In the genomic region with DNA sequence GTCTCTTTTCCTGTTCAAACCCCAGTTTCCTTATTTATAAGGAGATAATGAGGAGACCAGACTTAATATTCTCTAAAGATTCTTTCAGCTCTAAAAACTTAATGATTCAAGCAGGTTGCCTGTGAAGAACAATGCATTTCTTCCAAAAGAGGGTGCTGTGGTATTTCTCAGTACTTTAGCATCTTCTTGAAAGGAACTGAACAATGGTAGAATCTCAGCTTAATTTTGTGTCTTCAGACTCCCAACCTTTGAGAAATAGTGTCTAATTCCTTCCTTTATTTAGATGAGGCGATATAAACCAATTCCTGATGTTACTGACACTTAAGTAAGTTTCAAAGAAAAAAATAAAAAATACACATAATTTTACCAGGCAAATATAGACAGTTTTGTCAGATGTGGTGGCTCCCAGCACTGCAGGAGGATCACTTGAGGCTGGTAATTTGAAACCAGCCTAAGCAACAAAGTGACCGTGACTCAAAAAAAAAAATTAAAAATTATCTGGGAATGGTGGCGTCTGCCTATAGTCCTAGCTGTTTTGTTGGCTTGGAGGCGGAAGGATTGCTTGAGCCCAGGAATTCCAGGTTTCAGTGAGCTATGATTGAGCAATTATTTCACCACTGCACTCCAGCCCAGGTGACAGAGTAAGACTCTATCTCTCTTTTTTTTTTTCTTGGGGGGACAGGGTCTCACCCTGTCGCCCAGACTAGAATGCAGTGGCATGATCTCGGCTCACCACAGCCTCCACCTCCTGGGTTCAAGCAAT, we compare ENCODE assay signal across 8 cellular contexts.
DNase-seq lines count a peak whose midpoint lies in the region; ATAC-seq, FAIRE-seq and TF ChIP-seq lines count a peak whose summit lies in the region.

No MANE protein-coding gene starts in this region.

- H3K36me3 ChIP-seq in smooth muscle cell (ENCODE audit: low read depth), result no peaks in the 10 kb centered on the region

- H3K4me3 ChIP-seq in smooth muscle cell, result no peak overlapping the region

- H3K9ac ChIP-seq in smooth muscle cell (ENCODE audit: low read depth), result no peak overlapping the region

- intact Hi-C loops in left cardiac atrium (cut with DNase I), result loop anchor here (2.0 to 10.0 kb wide), 3 partner anchors 192 to 200 kb away; no protein-coding TSS in a partner anchor

- peak; percentile 73 for FAIRE-seq in A204.1 (lab: Jason Lieb, UNC)

- no peaks in the 10 kb centered on the region for H3K79me2 ChIP-seq in smooth muscle cell (ENCODE audit: low read depth)

- peaks cover 5% of the 10 kb centered on the region for H3K4me1 ChIP-seq in smooth muscle cell (ENCODE audit: low read depth)

- no peaks in the 10 kb centered on the region for H3K9me3 ChIP-seq in smooth muscle cell (replicated peaks; ENCODE audit: low read depth)

- no peaks in the 10 kb centered on the region for H3K27me3 ChIP-seq in smooth muscle cell (ENCODE audit: low read depth)

- 67% methylated on average over 6 of the region's 6 CpGs for WGBS in smooth muscle cell (ENCODE audit: low lambda C conversion rate)

- H3K4me2 ChIP-seq in smooth muscle cell, result no peak overlapping the region

- H4K20me1 ChIP-seq in smooth muscle cell (ENCODE audit: low read depth), result no peaks in the 10 kb centered on the region

- ATAC-seq in SK-N-SH treated with all-trans-retinoic acid at 6 μM for 48 hours (peak; percentile 79), left cardiac atrium (peak; percentile 41 to 75), GM19467 (IDR thresholded peaks at IDR 0.05; ENCODE audit: unreplicated experiment) (no peak), GM21526 (IDR thresholded peaks at IDR 0.05; ENCODE audit: low FRiP score, unreplicated experiment) (no peak)

- DNase-seq in left cardiac atrium (no peak), smooth muscle cell (lab: John Stamatoyannopoulos, UW; ENCODE audit: unreplicated experiment) (no peak), NCI-H1092 treated with DMSO at 0.1 percent for 48 hours (lab: John Stamatoyannopoulos, UW) (no peak)

- H3K27ac ChIP-seq in smooth muscle cell (ENCODE audit: low read depth), result peak overlapping the region; percentile 28

- no peak overlapping the region for H2AFZ ChIP-seq in smooth muscle cell (ENCODE audit: low read depth)

- peak; percentile 35 for TF ChIP-seq CTCF in GM12873 (IDR thresholded peaks at IDR 0.05; ENCODE audit: insufficient read depth, low read depth, low read length, missing control alignments)
- TF ChIP-seq CTCF in smooth muscle cell (IDR thresholded peaks at IDR 0.05; ENCODE audit: borderline replicate concordance, insufficient read depth, poor library complexity, severe bottlenecking), result peak; percentile 55

- peaks cover 8% of the 10 kb centered on the region for H3F3A ChIP-seq in smooth muscle cell (ENCODE audit: low read depth)

TF ChIP-seq in SK-N-SH treated with all-trans-retinoic acid at 6 μM for 48 hours, 23 proteins besides CTCF, POLR2A, EP300 and RAD21:
- TF ChIP-seq ZFP3 (CRISPR knock-in tag; IDR thresholded peaks at IDR 0.05) (no peak), PPARA (CRISPR knock-in tag; IDR thresholded peaks at IDR 0.05; ENCODE audit: borderline replicate concordance) (no peak), RARB (CRISPR knock-in tag; IDR thresholded peaks at IDR 0.05) (no peak), TOX (CRISPR knock-in tag; IDR thresholded peaks at IDR 0.05; ENCODE audit: borderline replicate concordance) (no peak), ZNF565 (CRISPR knock-in tag; conservative IDR thresholded peaks at IDR 0.05; ENCODE audit: low read depth) (no peak)
- TF ChIP-seq, protein P1, sequence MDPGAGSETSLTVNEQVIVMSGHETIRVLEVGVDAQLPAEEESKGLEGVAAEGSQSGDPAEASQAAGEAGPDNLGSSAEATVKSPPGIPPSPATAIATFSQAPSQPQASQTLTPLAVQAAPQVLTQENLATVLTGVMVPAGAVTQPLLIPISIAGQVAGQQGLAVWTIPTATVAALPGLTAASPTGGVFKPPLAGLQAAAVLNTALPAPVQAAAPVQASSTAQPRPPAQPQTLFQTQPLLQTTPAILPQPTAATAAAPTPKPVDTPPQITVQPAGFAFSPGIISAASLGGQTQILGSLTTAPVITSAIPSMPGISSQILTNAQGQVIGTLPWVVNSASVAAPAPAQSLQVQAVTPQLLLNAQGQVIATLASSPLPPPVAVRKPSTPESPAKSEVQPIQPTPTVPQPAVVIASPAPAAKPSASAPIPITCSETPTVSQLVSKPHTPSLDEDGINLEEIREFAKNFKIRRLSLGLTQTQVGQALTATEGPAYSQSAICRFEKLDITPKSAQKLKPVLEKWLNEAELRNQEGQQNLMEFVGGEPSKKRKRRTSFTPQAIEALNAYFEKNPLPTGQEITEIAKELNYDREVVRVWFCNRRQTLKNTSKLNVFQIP (CRISPR knock-in tag; IDR thresholded peaks at IDR 0.05; ENCODE audit: borderline replicate concordance, low read depth), result no peak

Comparison
In these comparisons a context has a peak if more than half of its experiments do, and no peak if none do; other contexts are left out.
1. ATAC-seq: peak in SK-N-SH treated with all-trans-retinoic acid at 6 μM for 48 hours (single experiment) and left cardiac atrium (2 of 2); none in GM19467 (single experiment) and GM21526 (single experiment).